30 cellular contexts compared by ENCODE assay signal in genomic region chr9:2616726-2617377, GRCh38. TPM values are rescaled to one million over a fixed set of nuclear protein-coding genes. Genes with fewer than 3 reads are reported as not detected.
DNase-seq lines count a peak whose midpoint lies in the region; ATAC-seq lines count a peak whose summit lies in the region.
"Had no signal": no experiment of that assay in that cellular context is flagged by ENCODE, and none has a peak within 500 bp of the region (broad histone marks: within the 10 kb centered on the region; RNA-seq: fewer than 3 reads in every experiment).

No MANE protein-coding gene starts in this region.

- H3K79me1 ChIP-seq in neuronal stem cell (ENCODE audit: low read depth, low read length), result no peaks in the 10 kb centered on the region

- no peak for DNase-seq in NOMO-1 (lab: John Stamatoyannopoulos, UW; ENCODE audit: unreplicated experiment in 2 of 2)
- no peak for DNase-seq in HT-29 (ENCODE audit: low spot score)
- no peak for DNase-seq in neuronal stem cell (ENCODE audit: low spot score)
- DNase-seq: activated CD4-positive, alpha-beta T cell treated with anti-CD3 and anti-CD28 coated beads for 1 hour; activated naive CD4-positive, alpha-beta T cell treated with Interleukin-2 at 50 U/mL for 16 hours; activated T-cell treated with anti-CD3 and anti-CD28 coated beads, Interleukin-2, amount 50 U/mL, for 1 hour; adrenal gland; BE2C; GF-D8; glutamatergic neuron; HFFc6; MV-4-11; NCI-H1694 treated with DMSO at 0.1 percent for 48 hours; NCI-H526; nephron progenitor cell; right cardiac atrium; spleen; stimulated activated CD4-positive, alpha-beta T cell treated with anti-CD3 and anti-CD28 coated beads, Interleukin-4, amount 100 ng/mL, for 1 hour; stimulated activated naive CD8-positive, alpha-beta T cell treated with anti-CD3 and anti-CD28 coated beads, Interleukin-15, Interleukin-2, amounts not matched to agents 100 U/mL and 50 U/mL, for 24 hours had no signal

- no peak overlapping the region for H2BK15ac ChIP-seq in neuronal stem cell (ENCODE audit: low read length)

- ATAC-seq in GM18502 (IDR thresholded peaks at IDR 0.05; ENCODE audit: poor library complexity, unreplicated experiment) (peak; percentile 44), GM21619 (IDR thresholded peaks at IDR 0.05; ENCODE audit: unreplicated experiment) (peak; percentile 32), HG02884 (IDR thresholded peaks at IDR 0.05; ENCODE audit: unreplicated experiment) (peak; percentile 40), HG02973 (IDR thresholded peaks at IDR 0.05; ENCODE audit: unreplicated experiment) (no peak)
- ATAC-seq in activated T-helper 17 cell treated with anti-CD3 and anti-CD28 coated beads, Interleukin-2, amount 50 U/mL, for 72 hours (replicated peaks), result peak; percentile 23
- ATAC-seq: right cardiac atrium; stimulated activated naive CD8-positive, alpha-beta T cell treated with anti-CD3 and anti-CD28 coated beads, Interleukin-15, Interleukin-2, amounts not matched to agents 100 U/mL and 50 U/mL, for 24 hours had no signal

- H2AFZ ChIP-seq in neuronal stem cell (ENCODE audit: low read length), result no peak overlapping the region
- H2AFZ ChIP-seq: parathyroid adenoma had no signal

- H3K27ac ChIP-seq in neuronal stem cell (replicated peaks; ENCODE audit: low read length), result no peak overlapping the region
- H3K27ac ChIP-seq: adrenal gland, KMS-11, parathyroid adenoma, spleen, thoracic aorta, vagina had no signal

- peaks cover 4% of the 10 kb centered on the region for H3K27me3 Mint-ChIP-seq in activated T-helper 17 cell treated with anti-CD3 and anti-CD28 coated beads, Interleukin-2, amount 50 U/mL, for 72 hours

- no peak overlapping the region for H3K4me3 Mint-ChIP-seq in activated T-helper 17 cell treated with anti-CD3 and anti-CD28 coated beads, Interleukin-2, amount 50 U/mL, for 72 hours
- H3K4me3 Mint-ChIP-seq: brain, HFFc6, nephron progenitor cell had no signal

- no CpG with 5 or more reads among the region's 3 CpGs for WGBS in neuronal stem cell (ENCODE audit: extremely low coverage in 2 of 2, insufficient read length in 2 of 2, insufficient replicate concordance in 1 of 2), 2 donors

- H3K18ac ChIP-seq in neuronal stem cell (ENCODE audit: low read length), result no peak overlapping the region

- H3K36me3 Mint-ChIP-seq in activated T-helper 17 cell treated with anti-CD3 and anti-CD28 coated beads, Interleukin-2, amount 50 U/mL, for 72 hours (ENCODE audit: low read depth), result no peaks in the 10 kb centered on the region

- no peak overlapping the region for H4K91ac ChIP-seq in neuronal stem cell (ENCODE audit: low read depth, low read length, poor library complexity)

- H2BK120ac ChIP-seq in neuronal stem cell (ENCODE audit: low read depth, low read length), result no peak overlapping the region

- no peaks in the 10 kb centered on the region for H3K9me3 ChIP-seq in neuronal stem cell (replicated peaks in 1 of 2; ENCODE audit: control insufficient read depth in 2 of 2, insufficient read depth in 1 of 2, low read depth in 1 of 2, low read length in 2 of 2)
- H3K9me3 ChIP-seq: adrenal gland, BE2C, spleen, thoracic aorta, vagina had no signal

- H3K4me3 ChIP-seq in neuronal stem cell (ENCODE audit: low read length in 2 of 2), result no peak overlapping the region
- H3K4me3 ChIP-seq: adrenal gland, lung, spleen, thoracic aorta, vagina had no signal

- no peak overlapping the region for H4K8ac ChIP-seq in neuronal stem cell (ENCODE audit: low read depth, low read length)

- H3K4ac ChIP-seq in neuronal stem cell (ENCODE audit: low read length), result no peak overlapping the region

- no peak overlapping the region for H2BK12ac ChIP-seq in neuronal stem cell (ENCODE audit: low read length)

- H2BK5ac ChIP-seq in neuronal stem cell (ENCODE audit: low read length), result no peak overlapping the region

- no peak overlapping the region for H2AK5ac ChIP-seq in neuronal stem cell (ENCODE audit: low read depth, low read length)

- H3K4me1 Mint-ChIP-seq in activated T-helper 17 cell treated with anti-CD3 and anti-CD28 coated beads, Interleukin-2, amount 50 U/mL, for 72 hours, result no peaks in the 10 kb centered on the region

- H3K14ac ChIP-seq in neuronal stem cell (ENCODE audit: low read length), result no peak overlapping the region

- no peaks in the 10 kb centered on the region for H3K36me3 ChIP-seq in neuronal stem cell (replicated peaks in 1 of 2; ENCODE audit: control insufficient read depth in 2 of 2, insufficient read depth in 2 of 2, low read length in 2 of 2)
- H3K36me3 ChIP-seq: adrenal gland, BE2C, spleen, thoracic aorta, vagina had no signal

- H3K27me3 ChIP-seq in neuronal stem cell (ENCODE audit: control insufficient read depth in 3 of 3, insufficient read depth in 3 of 3, low read depth in 1 of 3, low read length in 3 of 3), result peaks cover 0 to 7% (median 3%) of the 10 kb centered on the region in 3 experiments
- H3K27me3 ChIP-seq: adrenal gland, BE2C, vagina had no signal

- H3K9me3 Mint-ChIP-seq in activated T-helper 17 cell treated with anti-CD3 and anti-CD28 coated beads, Interleukin-2, amount 50 U/mL, for 72 hours, result no peaks in the 10 kb centered on the region
- H3K9me3 Mint-ChIP-seq: HFFc6 had no signal

- H3K27ac Mint-ChIP-seq in activated T-helper 17 cell treated with anti-CD3 and anti-CD28 coated beads, Interleukin-2, amount 50 U/mL, for 72 hours, result no peak overlapping the region
- H3K27ac Mint-ChIP-seq: brain, HFFc6, nephron progenitor cell had no signal

- H3K4me2 ChIP-seq in neuronal stem cell (ENCODE audit: insufficient read depth, low read length, poor library complexity, severe bottlenecking), result no peak overlapping the region
- H3K4me2 ChIP-seq: KMS-11 had no signal

- no peak overlapping the region for H3K23ac ChIP-seq in neuronal stem cell (ENCODE audit: low read depth, low read length, poor library complexity)

- peaks cover 0 to 7% of the 10 kb centered on the region in 2 donors for H3K4me1 ChIP-seq in neuronal stem cell (ENCODE audit: control insufficient read depth in 2 of 2, insufficient read depth in 1 of 2, low read depth in 1 of 2, low read length in 2 of 2)
- H3K4me1 ChIP-seq: adrenal gland, BE2C, parathyroid adenoma had no signal

- no peak overlapping the region for H3K9ac ChIP-seq in neuronal stem cell (ENCODE audit: low read depth, low read length, poor library complexity)
- H3K9ac ChIP-seq: KMS-11, parathyroid adenoma had no signal

RNA-seq across cellular contexts. Expression of gene VLDLR, which starts 4.7 kb away (rescaled TPM):
- 10 to 100 TPM; 10.9 to 17.2 TPM for total RNA-seq in activated T-helper 17 cell treated with anti-CD3 and anti-CD28 coated beads, Interleukin-2, amount 50 U/mL, for 72 hours
- total RNA-seq in HT-29 (2014; rRNA removed; shearing (Covaris generic)), result 1.7 and 2.0 TPM in 2 replicates
- polyA plus RNA-seq in neuronal stem cell (2013, experiment 1 of 2), result 3.6 TPM
- 3.6 TPM for polyA plus RNA-seq in neuronal stem cell (2013, experiment 2 of 2)
